In genomic region chr3:179175358-179175757, GRCh38 we compare ENCODE assay signal across 22 cellular contexts. TPM values are rescaled to one million over a fixed set of nuclear protein-coding genes. Genes with fewer than 3 reads are reported as not detected.
DNase-seq lines count a peak whose midpoint lies in the region; ATAC-seq, FAIRE-seq and TF ChIP-seq lines count a peak whose summit lies in the region.
"Had no signal": no experiment of that assay in that cellular context is flagged by ENCODE, and none has a peak within 500 bp of the region (broad histone marks: within the 10 kb centered on the region; RNA-seq: fewer than 3 reads in every experiment).

No MANE protein-coding gene starts in this region.

- H3K18ac ChIP-seq in H9 (ENCODE audit: insufficient read length, low read depth, low read length) = no peak overlapping the region

- no peaks in the 10 kb centered on the region for H3K23me2 ChIP-seq in H9 (ENCODE audit: insufficient read length, low read depth, low read length, poor library complexity, severe bottlenecking)

- no peak overlapping the region for H3K23ac ChIP-seq in H9 (ENCODE audit: insufficient read length, low read depth, low read length)

- H3K4me1 Mint-ChIP-seq in H9 = peaks cover 22 to 27% of the 10 kb centered on the region in 2 experiments
- peaks cover 5% of the 10 kb centered on the region for H3K4me1 Mint-ChIP-seq in neural progenitor cell

- H2BK12ac ChIP-seq in H9 (ENCODE audit: insufficient read length, low read depth, low read length) = no peak overlapping the region

- no peaks in the 10 kb centered on the region; the same call in 1 of the 2 replicates for H3K4me1 ChIP-seq in H9 (ENCODE audit: insufficient read depth, low read length)
- peaks cover 24% of the 10 kb centered on the region for H3K4me1 ChIP-seq in neural progenitor cell
- H3K4me1 ChIP-seq: colonic mucosa had no signal

- H3K4me3 ChIP-seq in AG10803 (ENCODE audit: low read length) (no peak overlapping the region), neural progenitor cell (peak overlapping the region; percentile 4)
- H3K4me3 ChIP-seq: colonic mucosa had no signal

- no peak overlapping the region for H4K5ac ChIP-seq in H9 (ENCODE audit: insufficient read length, low read depth, low read length)

- H3K79me2 ChIP-seq in H9 (ENCODE audit: insufficient read depth, low read length) = no peaks in the 10 kb centered on the region
- H3K79me2 ChIP-seq in neural progenitor cell (ENCODE audit: low read depth) = peaks cover 65% of the 10 kb centered on the region

- no peak for ATAC-seq in HG02678 (IDR thresholded peaks at IDR 0.05; ENCODE audit: unreplicated experiment)

- H3K36me3 Mint-ChIP-seq in H9 (ENCODE audit: insufficient read depth in 1 of 3, low read depth in 3 of 3) (peaks cover 0 to 9% (median 0%) of the 10 kb centered on the region in 3 experiments; a peak in 3 of 7 replicates), neural progenitor cell (peaks cover 2% of the 10 kb centered on the region)
- H3K36me3 Mint-ChIP-seq: immature natural killer cell had no signal

- H2BK20ac ChIP-seq in H9 (ENCODE audit: low read depth, low read length, poor library complexity, severe bottlenecking) = no peak overlapping the region

- H3K27me3 ChIP-seq in H9 (ENCODE audit: insufficient read depth, low read length) (no peaks in the 10 kb centered on the region), neural progenitor cell (no peaks in the 10 kb centered on the region)
- H3K27me3 ChIP-seq: colonic mucosa had no signal

- no peak overlapping the region for H3T11ph ChIP-seq in H9 (ENCODE audit: low read length)

- H2AFZ ChIP-seq in H9 (ENCODE audit: low read length) (no peak overlapping the region), neural progenitor cell (replicated peaks) (no peak overlapping the region)

- no peaks in the 10 kb centered on the region for H3F3A ChIP-seq in neural progenitor cell (ENCODE audit: low read depth)

- H4K8ac ChIP-seq in H9 (replicated peaks; ENCODE audit: insufficient read length, low read depth, low read length) = no peak overlapping the region

- H3K9me3 Mint-ChIP-seq in H9 (peaks cover 0 to 6% of the 10 kb centered on the region in 2 experiments; a peak in 1 of 5 replicates), neural progenitor cell (peaks cover 15% of the 10 kb centered on the region)

- H3K14ac ChIP-seq in H9 (ENCODE audit: insufficient read depth, low read length) = no peak overlapping the region

- no peak overlapping the region for H2BK15ac ChIP-seq in H9 (ENCODE audit: low read depth, low read length)

- no peak overlapping the region for H3K56ac ChIP-seq in H9 (ENCODE audit: insufficient read length, low read depth, low read length)

- H2BK5ac ChIP-seq in H9 (ENCODE audit: insufficient read length, low read length) = no peak overlapping the region

- no peak overlapping the region for H3K4ac ChIP-seq in H9 (ENCODE audit: low read depth, low read length)

- no peaks in the 10 kb centered on the region for H4K20me1 ChIP-seq in H9 (ENCODE audit: control insufficient read depth, insufficient read depth, insufficient read length)
- H4K20me1 ChIP-seq in neural progenitor cell (ENCODE audit: low read depth) = peaks cover 15% of the 10 kb centered on the region

- no peak overlapping the region for H4K91ac ChIP-seq in H9 (ENCODE audit: insufficient read length, low read depth, low read length)

- H3K4me2 ChIP-seq in H9 (ENCODE audit: insufficient read depth, insufficient read length, low read length) (no peak overlapping the region), neural progenitor cell (peak overlapping the region; percentile 53)

- WGBS in H9 (ENCODE audit: extremely low coverage, insufficient read length, low lambda C conversion rate) = no CpG with 5 or more reads among the region's 3 CpGs

- intact Hi-C loops in posterior vena cava (cut with DNase I) = no loop called here

- H2AK5ac ChIP-seq in H9 (ENCODE audit: insufficient read length, low read length) = no peak overlapping the region

- DNase-seq in AG10803 (ENCODE audit: low read depth) = peak; percentile 37
- DNase-seq in H9 = no peak
- peak; percentile 24 for DNase-seq in neural progenitor cell (ENCODE audit: low spot score)
- DNase-seq in posterior vena cava (ENCODE audit: low spot score) = no peak
- no peak for DNase-seq in kidney tubule cell (ENCODE audit: low spot score)
- no peak for DNase-seq in NCI-H1694 (lab: John Stamatoyannopoulos, UW)
- DNase-seq: activated gamma-delta T cell, aorta, colonic mucosa, GDM1, immature natural killer cell, MV-4-11, NCI-H2081, NCI-H526, nephron progenitor cell, retina, SIG-M5 had no signal

- peaks cover 3% of the 10 kb centered on the region for H3K79me1 ChIP-seq in H9 (ENCODE audit: insufficient read depth, low read depth, low read length, poor library complexity, severe bottlenecking)

- H3K4me3 Mint-ChIP-seq in H9 = no peak overlapping the region
- H3K4me3 Mint-ChIP-seq in neural progenitor cell = no peak overlapping the region
- H3K4me3 Mint-ChIP-seq: immature natural killer cell; nephron progenitor cell; T-helper 1 cell treated with Interleukin-12 subunit alpha and Interleukin-12 subunit beta and Interleukin-4 antibody, amounts not matched to agents 30 μg/mL and 1 μg/mL, for 36 hours had no signal

- no peaks in the 10 kb centered on the region for H3K36me3 ChIP-seq in neural progenitor cell
- H3K36me3 ChIP-seq: colonic mucosa had no signal

- no peak overlapping the region for H2BK120ac ChIP-seq in H9 (ENCODE audit: low read depth, low read length, poor library complexity, severe bottlenecking)

- H3K9ac ChIP-seq in H9 (ENCODE audit: extremely low read depth, insufficient read length, low read length) (no peak overlapping the region), neural progenitor cell (no peak overlapping the region)

- H3K27me3 Mint-ChIP-seq in H9 (ENCODE audit: low read depth) (no peaks in the 10 kb centered on the region), neural progenitor cell (ENCODE audit: insufficient read depth, low read depth) (no peaks in the 10 kb centered on the region)
- H3K27me3 Mint-ChIP-seq: IgD-negative memory B cell had no signal

- H3K27ac ChIP-seq in H9 (ENCODE audit: insufficient read length, low read depth, low read length) = no peak overlapping the region
- no peak overlapping the region for H3K27ac ChIP-seq in neural progenitor cell
- H3K27ac ChIP-seq: colonic mucosa had no signal

- H3K9me3 ChIP-seq in H9 (ENCODE audit: control insufficient read depth, low read depth, low read length) (no peaks in the 10 kb centered on the region), neural progenitor cell (ENCODE audit: low read depth) (peaks cover 7% of the 10 kb centered on the region)
- H3K9me3 ChIP-seq: colonic mucosa had no signal

- H3K27ac Mint-ChIP-seq in H9 (peak overlapping the region in 2 of 3 experiments; percentile 44 to 78; a peak in 5 of 7 replicates), neural progenitor cell (no peak overlapping the region)
- H3K27ac Mint-ChIP-seq: IgD-negative memory B cell; nephron progenitor cell; T-helper 1 cell treated with Interleukin-12 subunit alpha and Interleukin-12 subunit beta and Interleukin-4 antibody, amounts not matched to agents 30 μg/mL and 1 μg/mL, for 36 hours had no signal

- TF ChIP-seq CTCF in AG10803 (conservative IDR thresholded peaks at IDR 0.05; ENCODE audit: low read length) = no peak
- no peak for TF ChIP-seq CTCF in H9 (conservative IDR thresholded peaks at IDR 0.05)
- no peak for TF ChIP-seq CTCF in neural progenitor cell (IDR thresholded peaks at IDR 0.05)

- FAIRE-seq in endometrium (lab: Jason Lieb, UNC) = peak; percentile 94
- FAIRE-seq: urothelium cell line had no signal

RNA-seq across cellular contexts. Expression of gene PIK3CA, which starts 27.2 kb away (rescaled TPM):
- total RNA-seq in H9 (2021) (9.8 and 12.0 TPM in 2 replicates), neural progenitor cell (ENCODE audit: low replicate concordance) (14.1 and 24.5 TPM in 2 replicates), posterior vena cava (10 to 100 TPM; 34.9 to 46.9 TPM)

Comparison
In these comparisons a context has a peak if more than half of its experiments do, and no peak if none do; other contexts are left out.
1. DNase-seq: peak in AG10803 (single experiment) and neural progenitor cell (single experiment); none in H9 (single experiment), posterior vena cava (single experiment), kidney tubule cell (single experiment) and NCI-H1694 (single experiment).